ENCODE assay signal across 3 cellular contexts in the genomic region with DNA sequence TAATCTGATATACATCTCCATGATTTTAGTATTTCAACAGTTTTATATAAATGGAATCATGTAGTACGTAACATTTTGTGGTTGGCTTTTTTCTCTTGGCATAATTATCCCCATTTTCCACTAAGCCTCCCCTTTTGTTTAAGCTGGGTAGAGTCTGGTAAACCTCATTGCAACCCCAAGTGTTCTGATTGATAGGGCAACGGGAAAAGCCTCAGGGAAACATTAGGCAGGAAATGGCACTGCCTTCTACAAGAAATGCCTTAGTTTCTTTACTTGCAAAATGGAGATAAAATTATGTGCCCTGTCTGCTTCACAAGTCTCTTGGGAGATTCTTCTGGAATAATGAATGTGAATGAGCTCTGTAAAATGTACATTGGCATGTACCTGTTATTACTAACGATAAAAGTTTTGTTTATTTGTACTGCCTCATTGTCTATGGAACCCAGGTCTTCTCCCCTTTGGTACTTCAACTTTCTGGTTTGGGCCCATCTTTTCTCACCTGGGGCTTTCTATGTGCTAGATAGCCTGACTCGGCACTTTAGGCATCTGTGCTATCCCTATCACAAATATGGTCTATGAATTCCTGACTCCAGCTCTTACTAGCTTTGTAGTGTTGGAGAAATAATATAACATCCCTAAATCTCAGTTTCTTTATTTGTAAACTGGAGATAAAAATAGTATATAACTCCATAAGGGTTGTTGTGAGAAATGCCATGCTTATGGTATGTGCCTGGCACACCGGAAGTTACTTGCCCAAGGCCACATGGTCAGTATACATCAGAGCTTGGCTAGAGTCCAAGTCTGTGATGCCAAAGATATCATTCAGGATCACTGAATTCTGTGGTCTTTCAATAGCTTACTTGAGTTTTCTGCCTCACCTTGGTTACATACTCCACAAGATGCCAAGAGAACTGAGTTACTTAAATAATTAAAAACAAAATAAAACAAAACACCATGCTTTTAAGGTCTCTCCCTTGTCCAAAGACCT.
TF ChIP-seq lines count a peak whose summit lies in the region.

No MANE protein-coding gene starts in this region.

TF ChIP-seq in SK-N-SH, 30 proteins besides CTCF, POLR2A, EP300 and RAD21:
- TF ChIP-seq NFIC (IDR thresholded peaks at IDR 0.05; ENCODE audit: borderline replicate concordance): peak; percentile 54; the same call in 1 of the 2 replicates
- TF ChIP-seq RXRA (IDR thresholded peaks at IDR 0.05; ENCODE audit: borderline replicate concordance, low read depth): no peak
- TF ChIP-seq, protein P1, sequence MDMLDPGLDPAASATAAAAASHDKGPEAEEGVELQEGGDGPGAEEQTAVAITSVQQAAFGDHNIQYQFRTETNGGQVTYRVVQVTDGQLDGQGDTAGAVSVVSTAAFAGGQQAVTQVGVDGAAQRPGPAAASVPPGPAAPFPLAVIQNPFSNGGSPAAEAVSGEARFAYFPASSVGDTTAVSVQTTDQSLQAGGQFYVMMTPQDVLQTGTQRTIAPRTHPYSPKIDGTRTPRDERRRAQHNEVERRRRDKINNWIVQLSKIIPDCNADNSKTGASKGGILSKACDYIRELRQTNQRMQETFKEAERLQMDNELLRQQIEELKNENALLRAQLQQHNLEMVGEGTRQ (IDR thresholded peaks at IDR 0.05; ENCODE audit: borderline replicate concordance, low read depth, low read length): no peak

TF ChIP-seq in SK-N-SH treated with all-trans-retinoic acid at 6 μM for 48 hours, 23 proteins besides CTCF, POLR2A, EP300 and RAD21:
- TF ChIP-seq PPARA (CRISPR knock-in tag; IDR thresholded peaks at IDR 0.05; ENCODE audit: borderline replicate concordance) (no peak), TCF4 (CRISPR knock-in tag; IDR thresholded peaks at IDR 0.05; ENCODE audit: borderline replicate concordance) (no peak), ARNTL (CRISPR knock-in tag; IDR thresholded peaks at IDR 0.05; ENCODE audit: borderline replicate concordance, low read depth) (no peak), BACH2 (CRISPR knock-in tag; IDR thresholded peaks at IDR 0.05; ENCODE audit: borderline replicate concordance) (no peak), RARB (CRISPR knock-in tag; IDR thresholded peaks at IDR 0.05) (no peak), CSDC2 (CRISPR knock-in tag; IDR thresholded peaks at IDR 0.05) (no peak), ZNF70 (CRISPR knock-in tag; IDR thresholded peaks at IDR 0.05) (no peak), ISL1 (CRISPR knock-in tag; IDR thresholded peaks at IDR 0.05) (no peak)
- TF ChIP-seq, protein P2, sequence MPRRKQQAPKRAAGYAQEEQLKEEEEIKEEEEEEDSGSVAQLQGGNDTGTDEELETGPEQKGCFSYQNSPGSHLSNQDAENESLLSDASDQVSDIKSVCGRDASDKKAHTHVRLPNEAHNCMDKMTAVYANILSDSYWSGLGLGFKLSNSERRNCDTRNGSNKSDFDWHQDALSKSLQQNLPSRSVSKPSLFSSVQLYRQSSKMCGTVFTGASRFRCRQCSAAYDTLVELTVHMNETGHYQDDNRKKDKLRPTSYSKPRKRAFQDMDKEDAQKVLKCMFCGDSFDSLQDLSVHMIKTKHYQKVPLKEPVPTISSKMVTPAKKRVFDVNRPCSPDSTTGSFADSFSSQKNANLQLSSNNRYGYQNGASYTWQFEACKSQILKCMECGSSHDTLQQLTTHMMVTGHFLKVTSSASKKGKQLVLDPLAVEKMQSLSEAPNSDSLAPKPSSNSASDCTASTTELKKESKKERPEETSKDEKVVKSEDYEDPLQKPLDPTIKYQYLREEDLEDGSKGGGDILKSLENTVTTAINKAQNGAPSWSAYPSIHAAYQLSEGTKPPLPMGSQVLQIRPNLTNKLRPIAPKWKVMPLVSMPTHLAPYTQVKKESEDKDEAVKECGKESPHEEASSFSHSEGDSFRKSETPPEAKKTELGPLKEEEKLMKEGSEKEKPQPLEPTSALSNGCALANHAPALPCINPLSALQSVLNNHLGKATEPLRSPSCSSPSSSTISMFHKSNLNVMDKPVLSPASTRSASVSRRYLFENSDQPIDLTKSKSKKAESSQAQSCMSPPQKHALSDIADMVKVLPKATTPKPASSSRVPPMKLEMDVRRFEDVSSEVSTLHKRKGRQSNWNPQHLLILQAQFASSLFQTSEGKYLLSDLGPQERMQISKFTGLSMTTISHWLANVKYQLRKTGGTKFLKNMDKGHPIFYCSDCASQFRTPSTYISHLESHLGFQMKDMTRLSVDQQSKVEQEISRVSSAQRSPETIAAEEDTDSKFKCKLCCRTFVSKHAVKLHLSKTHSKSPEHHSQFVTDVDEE (CRISPR knock-in tag; IDR thresholded peaks at IDR 0.05): no peak
- TF ChIP-seq, protein P3, sequence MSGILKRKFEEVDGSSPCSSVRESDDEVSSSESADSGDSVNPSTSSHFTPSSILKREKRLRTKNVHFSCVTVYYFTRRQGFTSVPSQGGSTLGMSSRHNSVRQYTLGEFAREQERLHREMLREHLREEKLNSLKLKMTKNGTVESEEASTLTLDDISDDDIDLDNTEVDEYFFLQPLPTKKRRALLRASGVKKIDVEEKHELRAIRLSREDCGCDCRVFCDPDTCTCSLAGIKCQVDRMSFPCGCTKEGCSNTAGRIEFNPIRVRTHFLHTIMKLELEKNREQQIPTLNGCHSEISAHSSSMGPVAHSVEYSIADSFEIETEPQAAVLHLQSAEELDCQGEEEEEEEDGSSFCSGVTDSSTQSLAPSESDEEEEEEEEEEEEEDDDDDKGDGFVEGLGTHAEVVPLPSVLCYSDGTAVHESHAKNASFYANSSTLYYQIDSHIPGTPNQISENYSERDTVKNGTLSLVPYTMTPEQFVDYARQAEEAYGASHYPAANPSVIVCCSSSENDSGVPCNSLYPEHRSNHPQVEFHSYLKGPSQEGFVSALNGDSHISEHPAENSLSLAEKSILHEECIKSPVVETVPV (CRISPR knock-in tag; IDR thresholded peaks at IDR 0.05): no peak

TF ChIP-seq in K562, 482 proteins besides CTCF, POLR2A, EP300 and RAD21 (continued from another document):
- TF ChIP-seq KLF10 (CRISPR knock-in tag; IDR thresholded peaks at IDR 0.05) (no peak), MAFF (IDR thresholded peaks at IDR 0.05; ENCODE audit: low read length) (peak; percentile 15; the same call in 1 of the 2 replicates), NR2F6 (CRISPR knock-in tag; IDR thresholded peaks at IDR 0.05) (no peak)
TF ChIP-seq in K562: peak in this region for 3.
